In the genomic region with DNA sequence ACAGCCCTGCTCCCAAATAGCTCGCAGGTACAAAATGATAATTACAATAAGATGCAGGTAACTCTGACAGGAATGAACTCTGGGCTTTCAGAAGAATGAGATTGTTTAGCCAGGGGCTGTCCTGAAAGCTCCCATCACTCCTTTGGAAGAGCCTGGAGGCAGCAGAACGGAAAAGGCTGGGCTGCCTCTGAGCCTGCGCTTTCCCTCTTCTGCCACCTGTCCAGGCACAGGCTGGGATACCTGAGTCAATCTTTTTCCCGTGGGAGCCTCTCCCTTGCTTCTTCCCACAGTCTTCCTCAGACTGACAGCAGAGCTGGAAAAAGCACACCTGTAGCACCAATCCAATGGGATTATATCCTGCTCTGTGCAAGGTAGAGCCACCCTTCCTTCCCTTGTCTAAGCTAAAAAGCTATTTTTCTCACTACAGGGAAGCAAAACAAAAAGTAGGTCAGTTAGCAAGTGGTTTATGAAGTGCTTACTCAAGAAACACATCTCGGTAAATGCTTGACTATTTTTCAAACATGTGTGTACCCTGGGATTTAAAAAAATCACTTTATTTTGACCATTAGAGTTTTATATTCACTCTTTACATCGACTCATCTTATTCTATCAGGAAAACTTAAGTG, we compare ENCODE assay signal across 1 cellular context.
TF ChIP-seq lines count a peak whose summit lies in the region.

No MANE protein-coding gene starts in this region.

TF ChIP-seq in GM23338, 12 proteins besides CTCF, POLR2A, EP300 and RAD21 (continued from another document):
- TF ChIP-seq NANOG (IDR thresholded peaks at IDR 0.05; ENCODE audit: borderline replicate concordance), result no peak
- TF ChIP-seq ZNF114 (CRISPR knock-in tag; IDR thresholded peaks at IDR 0.05), result no peak
- no peak for TF ChIP-seq CREB1 (CRISPR knock-in tag; IDR thresholded peaks at IDR 0.05; ENCODE audit: low read depth)
